1 cellular context compared by ENCODE assay signal in the genomic region with DNA sequence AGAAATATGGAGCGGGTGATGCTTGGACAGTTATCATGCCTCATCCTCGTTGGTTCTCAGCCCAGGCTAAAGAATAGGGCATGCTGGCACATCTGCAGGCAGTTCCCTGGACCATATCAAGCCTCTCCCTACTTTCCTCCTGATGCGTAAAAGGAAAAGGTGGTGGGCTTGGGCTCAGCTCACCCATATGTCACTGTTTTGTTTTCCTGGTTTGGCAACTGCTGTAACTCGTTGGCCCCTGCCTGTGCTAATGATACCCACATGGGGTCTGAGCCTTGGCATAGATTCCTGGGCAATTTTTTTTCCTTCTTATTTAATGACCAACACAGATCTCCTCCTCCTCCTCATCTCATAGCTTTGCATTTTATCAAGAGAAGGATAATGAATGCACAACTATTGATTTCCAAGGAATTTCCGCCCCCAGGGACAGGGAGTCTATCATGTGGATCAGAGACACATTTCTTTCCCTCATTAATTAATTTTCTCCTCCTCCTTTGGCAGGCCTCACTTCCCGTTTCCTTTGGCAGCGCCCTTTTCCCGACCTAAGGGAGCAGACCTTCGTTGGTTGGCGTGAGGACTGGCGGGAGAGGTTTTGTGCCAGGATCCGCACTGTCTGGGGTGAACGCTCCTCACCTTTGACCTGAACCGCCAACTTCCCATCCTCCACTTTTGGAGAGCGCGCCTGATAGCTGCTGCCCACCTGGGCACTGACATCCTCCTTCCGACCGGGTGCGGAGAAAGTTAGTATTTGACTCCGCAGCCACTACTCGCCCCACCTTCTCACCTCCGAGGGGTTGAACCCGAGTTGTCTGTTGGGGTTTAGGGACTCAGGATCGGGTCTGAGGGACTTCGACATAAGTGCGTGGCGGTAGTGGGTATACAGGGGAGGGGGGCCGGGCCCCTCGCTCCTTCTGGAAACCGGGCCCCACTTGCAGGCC.
TF ChIP-seq lines count a peak whose summit lies in the region.

No MANE protein-coding gene starts in this region.

TF ChIP-seq in SK-N-SH treated with all-trans-retinoic acid at 6 μM for 48 hours, 23 proteins besides CTCF, POLR2A, EP300 and RAD21 (continued from another document):
- TF ChIP-seq PATZ1 (CRISPR knock-in tag; IDR thresholded peaks at IDR 0.05; ENCODE audit: borderline replicate concordance) (no peak), SNAI2 (CRISPR knock-in tag; IDR thresholded peaks at IDR 0.05) (no peak), CSDC2 (CRISPR knock-in tag; IDR thresholded peaks at IDR 0.05) (no peak), TOX (CRISPR knock-in tag; IDR thresholded peaks at IDR 0.05; ENCODE audit: borderline replicate concordance) (no peak), ISL1 (CRISPR knock-in tag; IDR thresholded peaks at IDR 0.05) (no peak), POU6F1 (CRISPR knock-in tag; IDR thresholded peaks at IDR 0.05; ENCODE audit: borderline replicate concordance, low read depth) (no peak), TCF4 (CRISPR knock-in tag; IDR thresholded peaks at IDR 0.05; ENCODE audit: borderline replicate concordance) (no peak), CSRNP3 (CRISPR knock-in tag; IDR thresholded peaks at IDR 0.05) (no peak), OSR1 (CRISPR knock-in tag; IDR thresholded peaks at IDR 0.05) (no peak)
